1 cellular context compared by ENCODE assay signal in the genomic region with DNA sequence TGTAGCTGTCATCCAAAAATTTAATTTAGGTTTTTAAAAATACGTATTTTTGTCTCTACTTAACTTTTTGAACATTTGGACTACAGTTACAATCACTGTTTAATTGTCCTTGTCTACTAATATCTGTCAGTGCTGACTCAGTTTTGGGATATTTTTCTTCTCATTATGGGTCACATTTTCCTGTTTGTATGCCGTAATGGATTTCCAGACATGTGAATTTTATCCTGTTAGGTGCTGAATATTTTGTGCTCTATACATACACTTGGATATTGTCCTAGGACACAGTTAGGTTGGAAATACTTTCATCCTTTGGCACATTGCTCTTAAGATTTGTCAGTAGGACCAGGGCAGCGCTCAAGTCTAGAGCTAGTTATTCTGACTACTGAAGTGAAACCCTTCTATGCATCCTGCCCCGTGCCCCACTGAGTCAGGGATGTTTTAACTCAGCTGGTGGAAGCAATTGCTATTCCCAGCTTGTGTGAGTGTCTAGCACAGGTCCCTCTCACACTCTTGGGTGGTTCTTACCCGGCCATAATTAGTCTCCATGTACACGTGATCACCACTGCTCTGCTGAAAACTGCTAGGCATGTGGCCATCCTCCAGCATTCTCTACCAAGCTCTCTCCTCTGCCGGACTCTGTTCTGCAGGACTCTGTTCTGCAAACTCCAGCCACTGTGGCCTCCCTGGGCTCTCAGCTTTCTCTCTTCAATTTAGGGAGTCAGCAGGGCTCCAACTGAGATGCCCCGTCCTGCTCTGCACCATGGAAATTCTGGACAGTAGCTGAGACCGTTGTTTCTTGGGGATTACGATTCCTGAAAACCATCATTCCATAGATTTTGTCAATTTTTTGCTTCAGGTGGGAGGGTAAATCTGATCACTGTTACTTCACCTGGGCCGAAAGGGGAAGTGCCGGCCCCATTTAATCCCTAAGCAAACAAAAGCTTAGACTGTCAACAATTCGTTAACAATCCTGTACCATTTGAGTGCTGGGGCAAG.
TF ChIP-seq lines count a peak whose summit lies in the region.

No MANE protein-coding gene starts in this region.

TF ChIP-seq in HepG2, 621 proteins besides CTCF, POLR2A, EP300 and RAD21 (continues in another document):
- TF ChIP-seq CREB1 (IDR thresholded peaks at IDR 0.05) (no peak), CREB1 (CRISPR knock-in tag; IDR thresholded peaks at IDR 0.05) (no peak), ELF1 (CRISPR knock-in tag; IDR thresholded peaks at IDR 0.05) (peak; percentile 52; the same call in 1 of the 2 replicates), CCDC6 (CRISPR knock-in tag; IDR thresholded peaks at IDR 0.05) (no peak), WIZ (CRISPR knock-in tag; IDR thresholded peaks at IDR 0.05) (no peak), ZNF546 (CRISPR knock-in tag; conservative IDR thresholded peaks at IDR 0.05) (no peak), ZNF205 (CRISPR knock-in tag; IDR thresholded peaks at IDR 0.05) (no peak), PRDM10 (CRISPR knock-in tag; IDR thresholded peaks at IDR 0.05; ENCODE audit: low read depth) (0 out of 2 replicates have a peak, but pooled peaks have one; percentile 9), TRIM24 (CRISPR knock-in tag; IDR thresholded peaks at IDR 0.05) (no peak), KAT8 (CRISPR knock-in tag; IDR thresholded peaks at IDR 0.05) (peak; percentile 40; the same call in 1 of the 2 replicates), SKI (IDR thresholded peaks at IDR 0.05; ENCODE audit: partially characterized antibody) (peak; percentile 74), PITX1 (CRISPR knock-in tag; IDR thresholded peaks at IDR 0.05) (peak; percentile 100), MEF2D (CRISPR knock-in tag; IDR thresholded peaks at IDR 0.05) (0 out of 2 replicates have a peak, but pooled peaks have one; percentile 23), HES4 (CRISPR knock-in tag; IDR thresholded peaks at IDR 0.05; ENCODE audit: borderline replicate concordance) (no peak), CEBPG (CRISPR knock-in tag; IDR thresholded peaks at IDR 0.05) (peak; percentile 62), MTA1 (CRISPR knock-in tag; IDR thresholded peaks at IDR 0.05; ENCODE audit: borderline replicate concordance) (no peak), JUND (CRISPR knock-in tag; IDR thresholded peaks at IDR 0.05) (no peak), ARNT (IDR thresholded peaks at IDR 0.05) (no peak), ZNF547 (CRISPR knock-in tag; IDR thresholded peaks at IDR 0.05) (no peak), SRY (CRISPR knock-in tag; IDR thresholded peaks at IDR 0.05) (no peak; the same call in 1 of the 2 replicates), FOXP4 (CRISPR knock-in tag; IDR thresholded peaks at IDR 0.05) (peak; percentile 92), ZFP36L1 (CRISPR knock-in tag; IDR thresholded peaks at IDR 0.05) (no peak; the same call in 1 of the 2 replicates), ATF7-NPFF (CRISPR knock-in tag; IDR thresholded peaks at IDR 0.05; ENCODE audit: low read depth) (0 out of 2 replicates have a peak, but pooled peaks have one; percentile 51), KDM4B (CRISPR knock-in tag; IDR thresholded peaks at IDR 0.05) (no peak), TFDP1 (CRISPR knock-in tag; IDR thresholded peaks at IDR 0.05; ENCODE audit: borderline replicate concordance) (no peak), ZNF12 (CRISPR knock-in tag; IDR thresholded peaks at IDR 0.05) (no peak), SETDB1 (CRISPR knock-in tag; IDR thresholded peaks at IDR 0.05; ENCODE audit: borderline replicate concordance) (no peak), AKAP8 (CRISPR knock-in tag; IDR thresholded peaks at IDR 0.05) (no peak), PBX2 (CRISPR knock-in tag; IDR thresholded peaks at IDR 0.05) (no peak)
- TF ChIP-seq, protein P1, sequence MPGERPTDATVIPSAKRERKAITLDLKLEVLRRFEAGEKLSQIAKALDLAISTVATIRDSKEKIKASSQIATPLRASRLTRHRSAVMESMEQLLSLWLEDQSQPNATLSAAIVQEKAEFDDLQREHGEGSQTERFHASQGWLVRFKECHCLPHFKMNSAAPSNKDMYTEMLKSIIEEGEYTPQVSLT (CRISPR knock-in tag; IDR thresholded peaks at IDR 0.05; ENCODE audit: borderline replicate concordance, low read depth) = no peak
- TF ChIP-seq, protein P2, sequence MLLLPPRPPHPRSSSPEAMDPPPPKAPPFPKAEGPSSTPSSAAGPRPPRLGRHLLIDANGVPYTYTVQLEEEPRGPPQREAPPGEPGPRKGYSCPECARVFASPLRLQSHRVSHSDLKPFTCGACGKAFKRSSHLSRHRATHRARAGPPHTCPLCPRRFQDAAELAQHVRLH (CRISPR knock-in tag; IDR thresholded peaks at IDR 0.05; ENCODE audit: borderline replicate concordance, low read depth) = peak; percentile 17; the same call in 1 of the 2 replicates
- TF ChIP-seq, protein P3, sequence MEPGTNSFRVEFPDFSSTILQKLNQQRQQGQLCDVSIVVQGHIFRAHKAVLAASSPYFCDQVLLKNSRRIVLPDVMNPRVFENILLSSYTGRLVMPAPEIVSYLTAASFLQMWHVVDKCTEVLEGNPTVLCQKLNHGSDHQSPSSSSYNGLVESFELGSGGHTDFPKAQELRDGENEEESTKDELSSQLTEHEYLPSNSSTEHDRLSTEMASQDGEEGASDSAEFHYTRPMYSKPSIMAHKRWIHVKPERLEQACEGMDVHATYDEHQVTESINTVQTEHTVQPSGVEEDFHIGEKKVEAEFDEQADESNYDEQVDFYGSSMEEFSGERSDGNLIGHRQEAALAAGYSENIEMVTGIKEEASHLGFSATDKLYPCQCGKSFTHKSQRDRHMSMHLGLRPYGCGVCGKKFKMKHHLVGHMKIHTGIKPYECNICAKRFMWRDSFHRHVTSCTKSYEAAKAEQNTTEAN (CRISPR knock-in tag; conservative IDR thresholded peaks at IDR 0.05) = no peak
- TF ChIP-seq, protein P4, sequence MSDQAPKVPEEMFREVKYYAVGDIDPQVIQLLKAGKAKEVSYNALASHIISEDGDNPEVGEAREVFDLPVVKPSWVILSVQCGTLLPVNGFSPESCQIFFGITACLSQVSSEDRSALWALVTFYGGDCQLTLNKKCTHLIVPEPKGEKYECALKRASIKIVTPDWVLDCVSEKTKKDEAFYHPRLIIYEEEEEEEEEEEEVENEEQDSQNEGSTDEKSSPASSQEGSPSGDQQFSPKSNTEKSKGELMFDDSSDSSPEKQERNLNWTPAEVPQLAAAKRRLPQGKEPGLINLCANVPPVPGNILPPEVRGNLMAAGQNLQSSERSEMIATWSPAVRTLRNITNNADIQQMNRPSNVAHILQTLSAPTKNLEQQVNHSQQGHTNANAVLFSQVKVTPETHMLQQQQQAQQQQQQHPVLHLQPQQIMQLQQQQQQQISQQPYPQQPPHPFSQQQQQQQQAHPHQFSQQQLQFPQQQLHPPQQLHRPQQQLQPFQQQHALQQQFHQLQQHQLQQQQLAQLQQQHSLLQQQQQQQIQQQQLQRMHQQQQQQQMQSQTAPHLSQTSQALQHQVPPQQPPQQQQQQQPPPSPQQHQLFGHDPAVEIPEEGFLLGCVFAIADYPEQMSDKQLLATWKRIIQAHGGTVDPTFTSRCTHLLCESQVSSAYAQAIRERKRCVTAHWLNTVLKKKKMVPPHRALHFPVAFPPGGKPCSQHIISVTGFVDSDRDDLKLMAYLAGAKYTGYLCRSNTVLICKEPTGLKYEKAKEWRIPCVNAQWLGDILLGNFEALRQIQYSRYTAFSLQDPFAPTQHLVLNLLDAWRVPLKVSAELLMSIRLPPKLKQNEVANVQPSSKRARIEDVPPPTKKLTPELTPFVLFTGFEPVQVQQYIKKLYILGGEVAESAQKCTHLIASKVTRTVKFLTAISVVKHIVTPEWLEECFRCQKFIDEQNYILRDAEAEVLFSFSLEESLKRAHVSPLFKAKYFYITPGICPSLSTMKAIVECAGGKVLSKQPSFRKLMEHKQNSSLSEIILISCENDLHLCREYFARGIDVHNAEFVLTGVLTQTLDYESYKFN (CRISPR knock-in tag; conservative IDR thresholded peaks at IDR 0.05) = peak; percentile 87
